ENCODE assay signal across 1 cellular context in genomic region chr10:47178537-47179290, GRCh38.
TF ChIP-seq lines count a peak whose summit lies in the region.

No MANE protein-coding gene starts in this region.

TF ChIP-seq in IMR-90, 13 proteins besides CTCF, POLR2A, EP300 and RAD21:
- no peak for TF ChIP-seq CEBPB (IDR thresholded peaks at IDR 0.05; ENCODE audit: low read depth, low read length)
TF ChIP-seq in IMR-90: peak in this region for 0.
